12 cellular contexts compared by ENCODE assay signal in genomic region chr12:55820679-55821078, GRCh38. TPM values are rescaled to one million over a fixed set of nuclear protein-coding genes. Genes with fewer than 3 reads are reported as not detected.
DNase-seq lines count a peak whose midpoint lies in the region; ATAC-seq and TF ChIP-seq lines count a peak whose summit lies in the region.
"Had no signal": no experiment of that assay in that cellular context is flagged by ENCODE, and none has a peak within 500 bp of the region (broad histone marks: within the 10 kb centered on the region; RNA-seq: fewer than 3 reads in every experiment).

No MANE protein-coding gene starts in this region.

- H3K4me3 ChIP-seq in AG10803 (ENCODE audit: low read length) (no peak overlapping the region), fibroblast of pulmonary artery (replicated peaks; ENCODE audit: low read depth, low read length) (no peak overlapping the region)
- H3K4me3 ChIP-seq: SJCRH30 had no signal

- DNase-seq in AG10803 (ENCODE audit: low read depth) (no peak), GM13977 (ENCODE audit: low spot score) (no peak), SK-MEL-5 (ENCODE audit: low read depth, low spot score) (peak; percentile 57), fibroblast of pulmonary artery (ENCODE audit: low read depth) (peak; percentile 44), putamen (ENCODE audit: low spot score) (no peak), hippocampal formation (lab: John Stamatoyannopoulos, UW) (no peak), 8988T (no peak)
- DNase-seq: activated CD4-positive, alpha-beta memory T cell treated with anti-CD3 and anti-CD28 coated beads for 36 hours; NCI-H187; stimulated activated naive CD4-positive, alpha-beta T cell had no signal

- TF ChIP-seq CTCF in AG10803 (conservative IDR thresholded peaks at IDR 0.05; ENCODE audit: low read length) (peak; percentile 36), GM13977 (IDR thresholded peaks at IDR 0.05; ENCODE audit: extremely low read depth, insufficient read depth, missing control alignments) (peak; percentile 26), fibroblast of pulmonary artery (IDR thresholded peaks at IDR 0.05; ENCODE audit: low read length, missing control alignments) (peak; percentile 42)

- ATAC-seq in GM18909 (IDR thresholded peaks at IDR 0.05; ENCODE audit: poor library complexity, unreplicated experiment): no peak

- in situ Hi-C loops in GM13977 (cut with MboI; ENCODE audit: low pct_unique_long_range_greater_than_20kb, low sequenced_read_pairs, unreplicated experiment): no loop called here
- in situ Hi-C loops in SK-MEL-5 (cut with HindIII; ENCODE audit: low pct_unique_long_range_greater_than_20kb, low sequenced_read_pairs): no loop called here

RNA-seq across cellular contexts. Expression of gene ORMDL2, which starts 2.8 kb away (rescaled TPM):
- 51.7 and 52.2 TPM in 2 replicates for total RNA-seq in SK-MEL-5 (2014; rRNA removed; shearing (Covaris generic))
- polyA plus RNA-seq in SK-MEL-5 (2015; cell fraction: cytosol; rRNA removed): 10.4 and 20.6 TPM in 2 replicates
- 7.3 and 14.6 TPM in 2 replicates for polyA plus RNA-seq in SK-MEL-5 (2015; cell fraction: nucleus; rRNA removed)

RNA-seq across cellular contexts. Expression of gene SARNP, which starts 3.2 kb away (rescaled TPM):
- total RNA-seq in SK-MEL-5 (2014; rRNA removed; shearing (Covaris generic)): 60.0 and 69.4 TPM in 2 replicates
- polyA plus RNA-seq in SK-MEL-5 (2015; cell fraction: cytosol; rRNA removed): 35.6 and 48.6 TPM in 2 replicates
- polyA plus RNA-seq in SK-MEL-5 (2015; cell fraction: nucleus; rRNA removed): 17.1 and 21.2 TPM in 2 replicates

RNA-seq across cellular contexts. Expression of gene DNAJC14, which starts 8.7 kb away (rescaled TPM):
- 51.4 and 51.9 TPM in 2 replicates for total RNA-seq in SK-MEL-5 (2014; rRNA removed; shearing (Covaris generic))
- 59.6 and 61.4 TPM in 2 replicates for polyA plus RNA-seq in SK-MEL-5 (2015; cell fraction: cytosol; rRNA removed)
- 19.7 and 27.2 TPM in 2 replicates for polyA plus RNA-seq in SK-MEL-5 (2015; cell fraction: nucleus; rRNA removed)

RNA-seq across cellular contexts. Expression of gene MMP19, which starts 22.1 kb away (rescaled TPM):
- total RNA-seq in SK-MEL-5 (2014; rRNA removed; shearing (Covaris generic)): not detected in 2 replicates
- 1.2 TPM in 1 of 2 replicates, not detected in the other for polyA plus RNA-seq in SK-MEL-5 (2015; cell fraction: cytosol; rRNA removed)
- not detected in 2 replicates for polyA plus RNA-seq in SK-MEL-5 (2015; cell fraction: nucleus; rRNA removed)

Comparison
In these comparisons a context has a peak if more than half of its experiments do, and no peak if none do; other contexts are left out.
1. DNase-seq: peak in SK-MEL-5 (single experiment) and fibroblast of pulmonary artery (single experiment); none in AG10803 (single experiment), GM13977 (single experiment), putamen (single experiment), hippocampal formation (0 of 2) and 8988T (single experiment).
2. Peak in every context shown above with its lines, with median percentiles within 50 percentile points of each other: CTCF ChIP-seq.